In the genomic region with DNA sequence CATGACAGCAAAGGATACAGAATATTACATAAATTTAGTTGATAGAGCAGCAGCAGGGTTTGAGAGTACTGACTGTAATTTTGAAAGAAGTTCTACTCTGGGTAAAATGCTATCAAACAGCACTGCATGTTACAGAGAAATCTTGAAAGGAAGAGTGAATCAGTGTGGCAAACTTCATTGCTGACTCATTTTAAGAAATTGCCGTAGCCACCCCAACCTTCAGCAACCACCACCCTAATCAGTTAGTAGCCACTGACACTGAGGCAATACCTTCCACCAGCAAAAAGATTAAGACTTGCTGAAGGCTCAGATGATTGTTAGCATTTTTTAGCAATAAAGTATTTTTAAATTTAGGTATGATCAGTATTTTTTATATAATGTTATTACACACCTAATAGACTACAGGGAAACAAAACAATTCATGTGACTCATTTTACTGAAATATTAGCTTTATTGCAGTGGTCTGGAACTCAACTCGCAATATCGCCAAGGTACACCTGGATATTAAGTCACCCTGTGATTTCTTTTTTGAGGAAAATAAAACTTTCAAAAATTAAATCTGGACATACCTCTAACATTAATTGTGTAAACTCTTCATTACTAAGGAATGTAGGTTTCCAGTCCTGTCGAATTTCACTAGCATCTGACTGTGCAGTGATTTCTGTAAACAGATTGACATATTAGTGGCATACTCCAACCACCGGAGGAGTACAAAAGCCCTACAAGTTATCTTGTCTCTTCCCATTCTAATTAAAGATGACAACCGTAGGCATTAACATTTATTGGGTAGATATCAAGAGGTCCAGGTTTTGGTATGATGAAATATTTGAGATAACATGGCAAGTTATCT, we compare ENCODE assay signal across 12 cellular contexts.
DNase-seq lines count a peak whose midpoint lies in the region; ATAC-seq and TF ChIP-seq lines count a peak whose summit lies in the region.
"Had no signal": no experiment of that assay in that cellular context is flagged by ENCODE, and none has a peak within 500 bp of the region (broad histone marks: within the 10 kb centered on the region; RNA-seq: fewer than 3 reads in every experiment).

No MANE protein-coding gene starts in this region.

- H3K27ac ChIP-seq in breast epithelium (no peak overlapping the region), RWPE2 (ENCODE audit: poor library complexity, severe bottlenecking) (peak overlapping the region; percentile 57), epithelial cell of prostate (peak overlapping the region; percentile 64)
- H3K27ac ChIP-seq: BLaER1, left lung had no signal

- H3K4me3 ChIP-seq in breast epithelium (no peak overlapping the region), RWPE2 (ENCODE audit: severe bottlenecking) (no peak overlapping the region)
- H3K4me3 ChIP-seq: BLaER1, left lung had no signal

- H3K9me3 Mint-ChIP-seq in MCF 10A (ENCODE audit: unreplicated experiment), result peaks cover 7% of the 10 kb centered on the region

- no peak for TF ChIP-seq POLR2A in breast epithelium (IDR thresholded peaks at IDR 0.05)

- peak overlapping the region; percentile 72 for H3K27ac Mint-ChIP-seq in MCF 10A (ENCODE audit: low read depth, unreplicated experiment)

- POLR2A ChIA-PET in MCF 10A (lab: Yijun Ruan, JAX), result interaction anchor here (0.6 to 2.9 kb wide), 3 partner anchors 70 to 407 kb away, joined by 3 to 16 read pairs (median 3); partner anchors contain the start of gene CLOCK

- H3K4me3 Mint-ChIP-seq in MCF 10A (ENCODE audit: unreplicated experiment), result no peak overlapping the region
- H3K4me3 Mint-ChIP-seq: neural crest cell had no signal

- H3K36me3 Mint-ChIP-seq in MCF 10A (ENCODE audit: insufficient read depth, unreplicated experiment), result peaks cover 41% of the 10 kb centered on the region

- CTCF ChIA-PET in MCF 10A (lab: Yijun Ruan, JAX), result interaction anchor here (1.2 kb wide), 1 partner anchor 130 kb away, joined by 4 read pairs; no protein-coding TSS in a partner anchor

- H3K4me1 ChIP-seq in breast epithelium, result no peaks in the 10 kb centered on the region
- H3K4me1 ChIP-seq in RWPE2 (ENCODE audit: insufficient read depth, poor library complexity, severe bottlenecking), result peaks cover 21% of the 10 kb centered on the region
- H3K4me1 ChIP-seq: BLaER1, left lung had no signal

- H3K9me3 ChIP-seq in breast epithelium, result no peaks in the 10 kb centered on the region
- no peaks in the 10 kb centered on the region for H3K9me3 ChIP-seq in RWPE2 (ENCODE audit: severe bottlenecking)

- H3K36me3 ChIP-seq in breast epithelium (peaks cover 4% of the 10 kb centered on the region), RWPE2 (ENCODE audit: low read depth) (peaks cover 52% of the 10 kb centered on the region)

- H3K4me1 Mint-ChIP-seq in MCF 10A (ENCODE audit: insufficient read depth, unreplicated experiment), result peaks cover 23% of the 10 kb centered on the region

- H3K27me3 ChIP-seq in breast epithelium (no peaks in the 10 kb centered on the region), RWPE2 (ENCODE audit: insufficient read depth, poor library complexity, severe bottlenecking) (no peaks in the 10 kb centered on the region)
- H3K27me3 ChIP-seq: BLaER1, left lung had no signal

- peak; percentile 96 for ATAC-seq in RWPE2 (ENCODE audit: low read depth)
- ATAC-seq in stimulated activated naive CD8-positive, alpha-beta T cell treated with anti-CD3 and anti-CD28 coated beads, Interleukin-15, Interleukin-2, amounts not matched to agents 100 U/mL and 50 U/mL, for 24 hours, result peak; percentile 86
- ATAC-seq in GM21717 (IDR thresholded peaks at IDR 0.05; ENCODE audit: unreplicated experiment), result no peak
- ATAC-seq: left lung had no signal

- no TSS peak for BruUV-seq in MCF 10A (replicated peaks; lab: Mats Ljungman, UMichigan)

- TF ChIP-seq CTCF in MCF 10A (IDR thresholded peaks at IDR 0.05; ENCODE audit: unreplicated experiment) (no peak), breast epithelium (IDR thresholded peaks at IDR 0.05) (no peak), RWPE2 (IDR thresholded peaks at IDR 0.05; ENCODE audit: poor library complexity, severe bottlenecking) (no peak)

- no peaks in the 10 kb centered on the region for H3K27me3 Mint-ChIP-seq in MCF 10A (ENCODE audit: insufficient read depth, unreplicated experiment)

- DNase-seq in MCF 10A (ENCODE audit: unreplicated experiment) (peak; percentile 58), breast epithelium (ENCODE audit: low spot score in 2 of 2) (no peak), RWPE2 (ENCODE audit: low spot score) (no peak), epithelial cell of prostate (ENCODE audit: low read depth, low spot score) (peak; percentile 14), CD1c-positive myeloid dendritic cell (ENCODE audit: extremely low spot score) (no peak), SHP77 (lab: John Stamatoyannopoulos, UW) (no peak)
- no peak for DNase-seq in stimulated activated naive CD8-positive, alpha-beta T cell treated with anti-CD3 and anti-CD28 coated beads, Interleukin-15, Interleukin-2, amounts not matched to agents 100 U/mL and 50 U/mL, for 24 hours
- DNase-seq: left lung, SHP77 treated with DMSO at 0.1 percent for 48 hours had no signal

- intact Hi-C loops in MCF 10A (cut with micrococcal nuclease), result no loop called here
- intact Hi-C loops in breast epithelium (cut with DNase I; ENCODE audit: low total_unique reads), result loop anchor here (1.0 kb wide), 1 partner anchor 25 kb away; no protein-coding TSS in a partner anchor

Comparison
In these comparisons a context has a peak if more than half of its experiments do, and no peak if none do; other contexts are left out.
1. DNase-seq: peak in MCF 10A (single experiment) and epithelial cell of prostate (single experiment); none in breast epithelium (0 of 2), RWPE2 (single experiment), stimulated activated naive CD8-positive, alpha-beta T cell treated with anti-CD3 and anti-CD28 coated beads, Interleukin-15, Interleukin-2, amounts not matched to agents 100 U/mL and 50 U/mL, for 24 hours (single experiment), CD1c-positive myeloid dendritic cell (single experiment) and SHP77 (0 of 2).
2. H3K27ac ChIP-seq: peak in RWPE2 (single experiment) and epithelial cell of prostate (single experiment); none in breast epithelium (0 of 2).